ENCODE assay signal across 19 cellular contexts in the genomic region with DNA sequence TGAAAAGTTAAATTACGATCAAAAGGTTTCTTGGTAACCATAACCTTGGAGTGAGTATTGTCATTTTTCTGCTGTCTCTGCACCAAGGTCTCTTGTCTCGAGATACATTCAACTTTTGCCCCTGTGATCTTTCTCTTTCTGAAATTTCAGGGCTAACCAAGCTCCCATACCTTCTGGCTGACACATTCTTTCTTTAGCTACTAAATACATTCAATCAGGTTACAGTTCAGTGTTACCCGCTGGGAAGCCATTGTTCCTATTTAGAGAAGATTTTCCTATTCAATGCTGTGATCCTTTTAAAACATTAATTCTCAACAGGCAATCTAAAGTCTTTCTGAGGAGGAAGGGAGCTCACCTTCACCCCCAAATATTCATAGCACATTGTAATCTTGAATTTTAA. TPM values are rescaled to one million over a fixed set of nuclear protein-coding genes. Genes with fewer than 3 reads are reported as not detected.
DNase-seq lines count a peak whose midpoint lies in the region; FAIRE-seq and TF ChIP-seq lines count a peak whose summit lies in the region.
"Had no signal": no experiment of that assay in that cellular context is flagged by ENCODE, and none has a peak within 500 bp of the region (broad histone marks: within the 10 kb centered on the region; RNA-seq: fewer than 3 reads in every experiment).

No MANE protein-coding gene starts in this region.

- no peaks in the 10 kb centered on the region for H3K9me3 ChIP-seq in HUES64 (ENCODE audit: insufficient read depth, low read depth, low read length)
- no peaks in the 10 kb centered on the region for H3K9me3 ChIP-seq in H1 (ENCODE audit: insufficient read depth in 2 of 2, low read depth in 1 of 2, low read length in 1 of 2)
- H3K9me3 ChIP-seq in GM23248 (ENCODE audit: low read depth), result no peaks in the 10 kb centered on the region
- no peaks in the 10 kb centered on the region for H3K9me3 ChIP-seq in esophagus muscularis mucosa
- H3K9me3 ChIP-seq: SJSA1 had no signal

- TF ChIP-seq POLR2A in GM12892 (IDR thresholded peaks at IDR 0.05; ENCODE audit: low read depth, low read length) (no peak), H1 (IDR thresholded peaks at IDR 0.05; ENCODE audit: control extremely low read depth in 1 of 2, low read depth in 2 of 2, low read length in 2 of 2) (no peak), esophagus muscularis mucosa (IDR thresholded peaks at IDR 0.05; ENCODE audit: low read depth) (no peak)

- H3K79me1 ChIP-seq in H1 (ENCODE audit: low read depth, low read length), result no peaks in the 10 kb centered on the region

- H3K4ac ChIP-seq in H1 (replicated peaks; ENCODE audit: insufficient read length, low read depth, low read length), result no peak overlapping the region

- 14% methylated on average over 3 of the region's 3 CpGs for WGBS in HUES64
- WGBS in H1 (ENCODE audit: extremely low coverage in 1 of 2, insufficient coverage in 1 of 2, insufficient read length in 1 of 2, insufficient replicate concordance in 2 of 2, low coverage in 1 of 2, low lambda C conversion rate in 2 of 2, missing lambda C conversion rate in 1 of 2), 2 experiments, result 17% methylated on average over 3 of the region's 3 CpGs; no CpG with 5 or more reads in 1 of the 2 experiments
- 49 to 51% methylated on average over 3 of the region's 3 CpGs for WGBS in GM23248 (ENCODE audit: low coverage in 1 of 2, low lambda C conversion rate in 2 of 2, missing lambda C conversion rate in 2 of 2), 2 experiments
- WGBS in esophagus muscularis mucosa, result 65% methylated on average over 3 of the region's 3 CpGs

- H2AK5ac ChIP-seq in H1 (ENCODE audit: low read depth, low read length), result no peak overlapping the region

- no peak overlapping the region for H4K91ac ChIP-seq in H1 (replicated peaks; ENCODE audit: insufficient read length, low read length)

- H3K27ac Mint-ChIP-seq in nephron progenitor cell (peak overlapping the region; percentile 56), CD14-positive monocyte (no peak overlapping the region)
- H3K27ac Mint-ChIP-seq: activated CD8-positive, alpha-beta T cell treated with anti-CD3 and anti-CD28 coated beads for 36 hours; activated naive CD8-positive, alpha-beta T cell treated with anti-CD3 and anti-CD28 coated beads, Interleukin-2, amount 10 ng/mL, durations not matched to agents 7 days and 5 days; B cell; T-cell; type B pancreatic cell had no signal

- H4K5ac ChIP-seq in H1 (ENCODE audit: insufficient read length, low read depth, low read length), result no peak overlapping the region

- in situ Hi-C loops in GM23248 (cut with MboI), result loop anchor here (25.0 kb wide), 1 partner anchor 192 kb away; no protein-coding TSS in a partner anchor

- H4K8ac ChIP-seq in H1 (ENCODE audit: extremely low read depth, insufficient read depth, low read length), result no peak overlapping the region

- H3K4me3 Mint-ChIP-seq in nephron progenitor cell (peak overlapping the region; percentile 47), CD14-positive monocyte (no peak overlapping the region)
- H3K4me3 Mint-ChIP-seq: activated CD8-positive, alpha-beta T cell treated with anti-CD3 and anti-CD28 coated beads for 36 hours; activated naive CD8-positive, alpha-beta T cell treated with anti-CD3 and anti-CD28 coated beads, Interleukin-2, amount 10 ng/mL, durations not matched to agents 7 days and 5 days; B cell; T-cell; type B pancreatic cell had no signal

- peak overlapping the region; percentile 45 for H2AFZ ChIP-seq in H1 (ENCODE audit: low read length)
- H2AFZ ChIP-seq in GM23248, result no peak overlapping the region

- H3K27ac ChIP-seq in HUES64 (ENCODE audit: low read depth, low read length), result peak overlapping the region; percentile 65
- H3K27ac ChIP-seq in H1 (ENCODE audit: low read depth, low read length), result no peak overlapping the region
- no peak overlapping the region for H3K27ac ChIP-seq in GM23248
- no peak overlapping the region for H3K27ac ChIP-seq in esophagus muscularis mucosa (replicated peaks in 1 of 4)
- H3K27ac ChIP-seq: foreskin keratinocyte, SJSA1 had no signal

- H2BK15ac ChIP-seq in H1 (ENCODE audit: low read length), result no peak overlapping the region

- CTCF ChIA-PET in H1 (lab: Charles Lee; ENCODE audit: partially characterized antibody), result interaction anchor here (0.7 to 6.8 kb wide), 8 partner anchors 12 to 201 kb away, joined by 3 to 58 read pairs (median 4); partner anchors contain the start of gene ELAPOR2

- no peak overlapping the region for H3K56ac ChIP-seq in H1 (replicated peaks; ENCODE audit: insufficient read length, low read depth, low read length)

- H2BK20ac ChIP-seq in H1 (ENCODE audit: low read length), result no peak overlapping the region

- no peaks in the 10 kb centered on the region for H3K27me3 Mint-ChIP-seq in nephron progenitor cell (ENCODE audit: low read depth, poor library complexity)
- H3K27me3 Mint-ChIP-seq in CD14-positive monocyte (ENCODE audit: low read depth in 3 of 3), result peaks cover 0 to 2% (median 0%) of the 10 kb centered on the region in 3 donors
- H3K27me3 Mint-ChIP-seq: type B pancreatic cell had no signal

- H3K4me1 Mint-ChIP-seq in nephron progenitor cell (peaks cover 26% of the 10 kb centered on the region), CD14-positive monocyte (no peaks in the 10 kb centered on the region)

- H3K79me2 ChIP-seq in H1 (ENCODE audit: control insufficient read depth in 1 of 2, insufficient read depth in 2 of 2, low read length in 2 of 2), result no peaks in the 10 kb centered on the region
- H3K79me2 ChIP-seq in GM23248 (ENCODE audit: insufficient read depth), result no peaks in the 10 kb centered on the region

- no peak overlapping the region for H2BK5ac ChIP-seq in H1 (ENCODE audit: low read depth, low read length)

- H3K4me2 ChIP-seq in H1 (ENCODE audit: insufficient read depth in 1 of 2, low read depth in 2 of 2, low read length in 2 of 2), result peak overlapping the region; percentile 66 to 83
- no peak overlapping the region for H3K4me2 ChIP-seq in GM23248 (ENCODE audit: unreplicated experiment)

- FAIRE-seq in GM12892 (lab: Jason Lieb, UNC) (peak; percentile 24), H1 (lab: Jason Lieb, UNC) (peak; percentile 28)
- FAIRE-seq: A204.1 had no signal

- DNase-seq in GM12892 (ENCODE audit: insufficient read length) (no peak), H1 (ENCODE audit: low read depth in 1 of 2, low spot score in 2 of 2) (no peak), nephron progenitor cell (no peak), GM23248 (no peak), esophagus muscularis mucosa (ENCODE audit: extremely low spot score) (no peak), CD14-positive monocyte (ENCODE audit: low spot score) (no peak), germinal center (ENCODE audit: low spot score) (no peak)
- DNase-seq: activated CD4-positive, alpha-beta T cell treated with anti-CD3 and anti-CD28 coated beads for 1 hour; activated CD8-positive, alpha-beta T cell treated with anti-CD3 and anti-CD28 coated beads for 36 hours; activated effector memory CD4-positive, alpha-beta T cell treated with Interleukin-2 at 50 U/mL for 16 hours; activated naive CD8-positive, alpha-beta T cell treated with anti-CD3 and anti-CD28 coated beads, Interleukin-2, amount 10 ng/mL, durations not matched to agents 7 days and 5 days; NCI-H510A treated with DMSO at 0.1 percent for 48 hours; T-cell had no signal

- H3K36me3 ChIP-seq in HUES64 (ENCODE audit: insufficient read depth, low read length), result no peaks in the 10 kb centered on the region
- H3K36me3 ChIP-seq in H1 (ENCODE audit: control insufficient read depth in 2 of 4, insufficient read depth in 4 of 4, low read length in 3 of 4), result no peaks in the 10 kb centered on the region
- H3K36me3 ChIP-seq in GM23248 (ENCODE audit: low read depth), result no peaks in the 10 kb centered on the region
- H3K36me3 ChIP-seq in esophagus muscularis mucosa, result no peaks in the 10 kb centered on the region
- H3K36me3 ChIP-seq: SJSA1 had no signal

- no peaks in the 10 kb centered on the region for H3K36me3 Mint-ChIP-seq in nephron progenitor cell (ENCODE audit: low read depth)
- H3K36me3 Mint-ChIP-seq in CD14-positive monocyte, result no peaks in the 10 kb centered on the region
- H3K36me3 Mint-ChIP-seq: activated naive CD8-positive, alpha-beta T cell treated with anti-CD3 and anti-CD28 coated beads, Interleukin-2, amount 10 ng/mL, durations not matched to agents 7 days and 5 days; T-cell; type B pancreatic cell had no signal

- peaks cover 31% of the 10 kb centered on the region for H3K4me1 ChIP-seq in HUES64 (ENCODE audit: insufficient read depth, low read length)
- H3K4me1 ChIP-seq in H1 (replicated peaks in 1 of 4; ENCODE audit: control insufficient read depth in 3 of 4, insufficient read depth in 4 of 4, low read length in 3 of 4), result peaks cover 1 to 14% (median 9%) of the 10 kb centered on the region in 4 experiments; a peak in 6 of 7 replicates
- H3K4me1 ChIP-seq in GM23248 (ENCODE audit: insufficient read depth), result no peaks in the 10 kb centered on the region
- no peaks in the 10 kb centered on the region for H3K4me1 ChIP-seq in esophagus muscularis mucosa
- H3K4me1 ChIP-seq: foreskin keratinocyte, SJSA1 had no signal

- TF ChIP-seq EP300 in H1 (IDR thresholded peaks at IDR 0.05; ENCODE audit: borderline replicate concordance in 1 of 2, low read depth in 2 of 2, low read length in 2 of 2) (no peak), esophagus muscularis mucosa (IDR thresholded peaks at IDR 0.05) (no peak)

- H3K9me2 ChIP-seq in GM23248 (ENCODE audit: insufficient read depth), result no peaks in the 10 kb centered on the region

- H3K23me2 ChIP-seq in H1 (ENCODE audit: low read depth, low read length), result no peaks in the 10 kb centered on the region

- no peak overlapping the region for H2BK120ac ChIP-seq in H1 (replicated peaks; ENCODE audit: low read depth, low read length)

- no peak overlapping the region for H3K23ac ChIP-seq in H1 (ENCODE audit: insufficient read length)

- no peak overlapping the region for H3K18ac ChIP-seq in H1 (ENCODE audit: extremely low read depth, low read length)

- peak overlapping the region; percentile 26 for H3K4me3 ChIP-seq in HUES64 (ENCODE audit: low read length)
- H3K4me3 ChIP-seq in H1 (ENCODE audit: extremely low read depth in 1 of 4, insufficient read depth in 2 of 4, low read depth in 3 of 4, low read length in 4 of 4), result peak overlapping the region in 2 of 4 experiments; percentile 15 to 38; a peak in 4 of 8 replicates
- H3K4me3 ChIP-seq in GM23248, result no peak overlapping the region
- no peak overlapping the region for H3K4me3 ChIP-seq in esophagus muscularis mucosa
- H3K4me3 ChIP-seq: SJSA1 had no signal

- H3K9me3 Mint-ChIP-seq in nephron progenitor cell (no peaks in the 10 kb centered on the region), CD14-positive monocyte (no peaks in the 10 kb centered on the region)
- H3K9me3 Mint-ChIP-seq: activated CD8-positive, alpha-beta T cell treated with anti-CD3 and anti-CD28 coated beads for 36 hours; activated naive CD8-positive, alpha-beta T cell treated with anti-CD3 and anti-CD28 coated beads, Interleukin-2, amount 10 ng/mL, durations not matched to agents 7 days and 5 days; T-cell; type B pancreatic cell had no signal

- no peaks in the 10 kb centered on the region for H3K27me3 ChIP-seq in HUES64 (ENCODE audit: insufficient read depth, low read length)
- no peaks in the 10 kb centered on the region for H3K27me3 ChIP-seq in H1 (replicated peaks in 1 of 4; ENCODE audit: control insufficient read depth in 3 of 4, extremely low read depth in 1 of 4, insufficient read depth in 3 of 4, low read length in 3 of 4)
- H3K27me3 ChIP-seq in GM23248 (replicated peaks; ENCODE audit: insufficient read depth), result no peaks in the 10 kb centered on the region
- H3K27me3 ChIP-seq in esophagus muscularis mucosa, result no peaks in the 10 kb centered on the region

- TF ChIP-seq RAD21 in H1 (IDR thresholded peaks at IDR 0.05 in 1 of 2, conservative IDR thresholded peaks at IDR 0.05 in 1 of 2; ENCODE audit: low read depth in 2 of 2, low read length in 2 of 2), result no peak

- H4K20me1 ChIP-seq in H1 (replicated peaks in 1 of 2; ENCODE audit: control insufficient read depth in 1 of 2, insufficient read depth in 2 of 2, low read length in 2 of 2), result no peaks in the 10 kb centered on the region
- no peaks in the 10 kb centered on the region for H4K20me1 ChIP-seq in GM23248 (ENCODE audit: insufficient read depth)

- no peak for TF ChIP-seq CTCF in H1 (IDR thresholded peaks at IDR 0.05; ENCODE audit: control extremely low read depth in 1 of 3, insufficient read depth in 1 of 3, low read depth in 1 of 3, low read length in 3 of 3)
- no peak for TF ChIP-seq CTCF in nephron progenitor cell (IDR thresholded peaks at IDR 0.05)
- TF ChIP-seq CTCF in esophagus muscularis mucosa (IDR thresholded peaks at IDR 0.05), result no peak
- TF ChIP-seq CTCF in CD14-positive monocyte (IDR thresholded peaks at IDR 0.05), result no peak

- H3K14ac ChIP-seq in H1 (ENCODE audit: insufficient read length), result no peak overlapping the region

- intact Hi-C loops in esophagus muscularis mucosa (cut with DNase I) (no loop called here), CD14-positive monocyte (cut with micrococcal nuclease) (no loop called here)

- no peak overlapping the region for H2BK12ac ChIP-seq in H1 (ENCODE audit: low read depth, low read length)

- POLR2A ChIA-PET in H1 (lab: Charles Lee; ENCODE audit: partially characterized antibody), result interaction anchor here (0.8 to 2.4 kb wide), 3 partner anchors 20 to 25 kb away, joined by 3 to 13 read pairs (median 4); partner anchors contain the start of gene DMTF1

- no peaks in the 10 kb centered on the region for H3F3A ChIP-seq in GM23248 (ENCODE audit: insufficient read depth)

- H3K9ac ChIP-seq in HUES64 (ENCODE audit: low read depth, low read length) (no peak overlapping the region; the same call in 1 of the 2 replicates), H1 (replicated peaks in 1 of 4; ENCODE audit: extremely low read depth in 1 of 4, low read depth in 3 of 4, low read length in 3 of 4) (peak overlapping the region in 1 of 4 experiments; percentile 28; a peak in 1 of 7 replicates), GM23248 (no peak overlapping the region)

RNA-seq across cellular contexts. Expression of gene DMTF1, which starts 22.9 kb away (rescaled TPM):
- 75.5 TPM for polyA plus RNA-seq in GM12892 (2012; ENCODE audit: missing spikeins)
- polyA plus RNA-seq in HUES64 (2013, experiment 1 of 2), result 62.9 TPM
- 59.7 TPM for polyA plus RNA-seq in HUES64 (2013, experiment 2 of 2)
- total RNA-seq in H1 (2021; fragmentation: NEBNext Ultra II Directional; extraction: Animal tissue kit (Norgen Biotek cat#: 25700)), result 76.9 and 86.0 TPM in 2 replicates
- polyA plus RNA-seq in H1 (2011; rRNA removed) (70.7 and 115 TPM in 2 replicates), GM23248 (2016; fragmentation: Nextera tagmentation; extraction: Ambion mirVana) (18.2 and 28.6 TPM in 2 replicates), CD14-positive monocyte (1 to 10 TPM; 4.9 to 8.3 TPM)
- polyA plus RNA-seq in H1 (2011; cell fraction: cytosol; rRNA removed), result 99.6 TPM
- 185 TPM for polyA plus RNA-seq in H1 (2011; cell fraction: nucleus; rRNA removed)
- polyA plus RNA-seq in H1 (2012, experiment 1 of 2), result 65.1 to 94.7 TPM (median 73.4 TPM) in 4 replicates
- 2.3 TPM for polyA plus RNA-seq in H1 (2012, experiment 2 of 2)
- polyA plus RNA-seq in H1 (2013, experiment 1 of 2), result 91.8 TPM
- 76.8 TPM for polyA plus RNA-seq in H1 (2013, experiment 2 of 2)
- 181 and 185 TPM in 2 replicates for polyA minus RNA-seq in H1 (2011; rRNA and poly(A)+ RNA removed)
- 67.2 TPM for polyA minus RNA-seq in H1 (2011; cell fraction: cytosol; rRNA and poly(A)+ RNA removed)
- 523 TPM for polyA minus RNA-seq in H1 (2011; cell fraction: nucleus; rRNA and poly(A)+ RNA removed)
- total RNA-seq in GM23248 (2014; rRNA removed; shearing (Covaris generic)), result 28.4 and 93.0 TPM in 2 replicates
- total RNA-seq in esophagus muscularis mucosa, result 10 to 100 TPM; 31.4 to 60.6 (median 40.5) TPM
